Comparison of ENCODE assay signal across 23 cellular contexts in genomic region chr1:223840254-223840653, GRCh38. TPM values are rescaled to one million over a fixed set of nuclear protein-coding genes. Genes with fewer than 3 reads are reported as not detected.
DNase-seq lines count a peak whose midpoint lies in the region; ATAC-seq and TF ChIP-seq lines count a peak whose summit lies in the region.
"Had no signal": no experiment of that assay in that cellular context is flagged by ENCODE, and none has a peak within 500 bp of the region (broad histone marks: within the 10 kb centered on the region; RNA-seq: fewer than 3 reads in every experiment).

No MANE protein-coding gene starts in this region.

- intact Hi-C loops in heart left ventricle (cut with DNase I), result loop anchor here in 1 of 10 donors (10.0 kb wide), 1 partner anchor 135 kb away; no protein-coding TSS in a partner anchor

- H3K4me3 Mint-ChIP-seq in chondrocyte (ENCODE audit: unreplicated experiment) (no peak overlapping the region), progenitor cell of endocrine pancreas (ENCODE audit: low read depth) (no peak overlapping the region)
- H3K4me3 Mint-ChIP-seq: activated CD4-positive, alpha-beta T cell treated with anti-CD3 and anti-CD28 coated beads, Interleukin-2, amount 10 ng/mL, durations not matched to agents 7 days and 5 days; CD14-positive monocyte; GM23338 had no signal

- no peak for TF ChIP-seq POLR2A in heart left ventricle (IDR thresholded peaks at IDR 0.05)

- no peak for ATAC-seq in heart left ventricle
- ATAC-seq: GM23338, left colon had no signal

- no peak overlapping the region for H3K4me3 ChIP-seq in cardiac muscle cell
- H3K4me3 ChIP-seq in heart left ventricle, result no peak overlapping the region
- H3K4me3 ChIP-seq in muscle layer of duodenum (ENCODE audit: low read depth in 1 of 2, low read length in 2 of 2), result no peak overlapping the region
- H3K4me3 ChIP-seq: esophagus squamous epithelium, GM23338 had no signal

- H3K27ac ChIP-seq in cardiac muscle cell (peak overlapping the region; percentile 88), heart left ventricle (peak overlapping the region in 2 of 12 donors; percentile 3 to 32), muscle layer of duodenum (ENCODE audit: low read length) (peak overlapping the region; percentile 14)

- no peaks in the 10 kb centered on the region for H3K27me3 ChIP-seq in cardiac muscle cell
- no peaks in the 10 kb centered on the region for H3K27me3 ChIP-seq in heart left ventricle
- no peaks in the 10 kb centered on the region for H3K27me3 ChIP-seq in muscle layer of duodenum (ENCODE audit: low read depth, low read length)
- H3K27me3 ChIP-seq: esophagus squamous epithelium had no signal

- no peaks in the 10 kb centered on the region for H3K9me3 ChIP-seq in cardiac muscle cell (ENCODE audit: low read depth)
- H3K9me3 ChIP-seq in heart left ventricle, result no peaks in the 10 kb centered on the region
- no peaks in the 10 kb centered on the region for H3K9me3 ChIP-seq in muscle layer of duodenum (ENCODE audit: control insufficient read depth in 1 of 2, low read length in 2 of 2)
- H3K9me3 ChIP-seq: esophagus squamous epithelium had no signal

- TF ChIP-seq CTCF in cardiac muscle cell (IDR thresholded peaks at IDR 0.05; ENCODE audit: low read depth, low read length) (no peak), heart left ventricle (IDR thresholded peaks at IDR 0.05) (no peak), chondrocyte (IDR thresholded peaks at IDR 0.05) (no peak), progenitor cell of endocrine pancreas (IDR thresholded peaks at IDR 0.05; ENCODE audit: unreplicated experiment) (no peak)

- H3K36me3 ChIP-seq in cardiac muscle cell, result no peaks in the 10 kb centered on the region
- H3K36me3 ChIP-seq in heart left ventricle, result no peaks in the 10 kb centered on the region
- peaks cover 0 to 5% of the 10 kb centered on the region in 2 donors for H3K36me3 ChIP-seq in muscle layer of duodenum (ENCODE audit: control insufficient read depth in 1 of 2, insufficient read depth in 2 of 2, low read length in 2 of 2)
- H3K36me3 ChIP-seq: esophagus squamous epithelium had no signal

- DNase-seq in cardiac muscle cell (ENCODE audit: low read depth in 1 of 2, low spot score in 1 of 2) (no peak), heart left ventricle (no peak), chondrocyte (ENCODE audit: low spot score) (no peak), AG08396 (ENCODE audit: low spot score) (no peak), progenitor cell of endocrine pancreas (ENCODE audit: low spot score, unreplicated experiment) (no peak), NCI-H1092 (lab: John Stamatoyannopoulos, UW) (no peak)
- DNase-seq in activated CD4-positive, CD25-positive, alpha-beta regulatory T cell (lab: John Stamatoyannopoulos, UW), result no peak
- DNase-seq: activated CD4-positive, alpha-beta T cell treated with anti-CD3 and anti-CD28 coated beads, Interleukin-2, amount 10 ng/mL, durations not matched to agents 7 days and 5 days; activated CD8-positive, alpha-beta memory T cell treated with anti-CD3 and anti-CD28 coated beads, Interleukin-2, amount 50 U/mL, for 48 hours; activated gamma-delta T cell treated with Interleukin-2 at 50 U/mL for 16 hours; aorta; cerebellar nuclear complex; effector memory CD4-positive, alpha-beta T cell; esophagus squamous epithelium; left colon; MM.1S; NCI-H146; NCI-H2171 treated with DMSO at 0.1 percent for 48 hours; NCI-H526 treated with DMSO at 0.1 percent for 48 hours; stimulated activated CD4-positive, alpha-beta T cell treated with anti-CD3 and anti-CD28 coated beads, Interleukin-4, amount 100 ng/mL, for 4 hours had no signal

- H3K27me3 Mint-ChIP-seq in chondrocyte (ENCODE audit: low read depth) (no peaks in the 10 kb centered on the region), progenitor cell of endocrine pancreas (no peaks in the 10 kb centered on the region)
- H3K27me3 Mint-ChIP-seq: activated CD4-positive, alpha-beta T cell treated with anti-CD3 and anti-CD28 coated beads, Interleukin-2, amount 10 ng/mL, durations not matched to agents 7 days and 5 days had no signal

- H3K4me1 Mint-ChIP-seq in chondrocyte (ENCODE audit: low read depth) (peaks cover 59% of the 10 kb centered on the region), progenitor cell of endocrine pancreas (ENCODE audit: low read depth) (peaks cover 25% of the 10 kb centered on the region)

- H3K27ac Mint-ChIP-seq in chondrocyte (ENCODE audit: unreplicated experiment), result peak overlapping the region; percentile 69
- no peak overlapping the region for H3K27ac Mint-ChIP-seq in progenitor cell of endocrine pancreas
- H3K27ac Mint-ChIP-seq: activated CD4-positive, alpha-beta T cell treated with anti-CD3 and anti-CD28 coated beads, Interleukin-2, amount 10 ng/mL, durations not matched to agents 7 days and 5 days; GM23338 had no signal

- H3K4me1 ChIP-seq in cardiac muscle cell (ENCODE audit: low read depth), result peaks cover 76% of the 10 kb centered on the region
- H3K4me1 ChIP-seq in heart left ventricle, result peaks cover 0 to 86% (median 61%) of the 10 kb centered on the region in 12 donors
- H3K4me1 ChIP-seq in muscle layer of duodenum (ENCODE audit: control insufficient read depth in 1 of 2, insufficient read depth in 2 of 2, low read length in 2 of 2), result peaks cover 8 to 25% of the 10 kb centered on the region in 2 donors

- H3K9me3 Mint-ChIP-seq in chondrocyte (ENCODE audit: low read depth), result no peaks in the 10 kb centered on the region
- H3K9me3 Mint-ChIP-seq in progenitor cell of endocrine pancreas (ENCODE audit: low read depth), result no peaks in the 10 kb centered on the region
- H3K9me3 Mint-ChIP-seq: activated CD4-positive, alpha-beta T cell treated with anti-CD3 and anti-CD28 coated beads, Interleukin-2, amount 10 ng/mL, durations not matched to agents 7 days and 5 days; CD14-positive monocyte; GM23338 had no signal

- no peaks in the 10 kb centered on the region for H3K36me3 Mint-ChIP-seq in chondrocyte (ENCODE audit: low read depth)
- H3K36me3 Mint-ChIP-seq in progenitor cell of endocrine pancreas (ENCODE audit: insufficient read depth), result no peaks in the 10 kb centered on the region
- H3K36me3 Mint-ChIP-seq: CD14-positive monocyte had no signal

RNA-seq across cellular contexts. Expression of gene TP53BP2, which starts 5.5 kb away (rescaled TPM):
- 69.9 and 93.5 TPM in 2 replicates for total RNA-seq in cardiac muscle cell
- polyA plus RNA-seq in cardiac muscle cell, result 36.8 and 54.8 TPM in 2 replicates
- total RNA-seq in heart left ventricle, result 10 to 100 TPM; 14.9 to 44.8 (median 23.4) TPM
- polyA plus RNA-seq in heart left ventricle, result 10 to 100 TPM in 1 of 2 donors, 1 to 10 TPM in 1; 4.6 to 15.4 TPM
- 41.3 to 47.4 TPM (median 42.6 TPM) in 3 replicates for total RNA-seq in chondrocyte
- total RNA-seq in progenitor cell of endocrine pancreas, result 57.9 and 59.2 TPM in 2 replicates
